Comparison of ENCODE assay signal across 30 cellular contexts in the genomic region with DNA sequence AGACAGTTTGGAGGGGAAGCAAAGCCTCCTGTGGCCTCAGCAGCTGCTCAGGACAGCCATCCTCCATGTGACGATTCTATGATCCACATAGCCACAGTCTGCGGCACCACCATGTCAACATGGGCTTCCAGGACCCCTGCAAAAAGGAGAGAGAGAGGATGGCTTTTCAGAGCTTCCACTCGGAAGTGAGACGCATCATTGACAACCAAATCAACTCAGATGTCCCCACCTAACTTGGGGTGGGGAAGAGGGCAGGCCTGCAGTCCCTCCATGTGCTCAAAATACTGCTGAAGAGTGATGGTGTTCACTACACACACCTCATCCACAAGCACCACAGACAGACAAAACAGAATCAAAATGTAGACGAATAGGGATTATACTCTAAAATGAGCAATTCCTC.
"Had no signal": no experiment of that assay in that cellular context is flagged by ENCODE, and none has a peak within 500 bp of the region (broad histone marks: within the 10 kb centered on the region; RNA-seq: fewer than 3 reads in every experiment).

No MANE protein-coding gene starts in this region.

- H3K27ac ChIP-seq: ascending aorta, SJCRH30, SK-N-MC had no signal

- H3K36me3 ChIP-seq: ascending aorta, MG63, SJCRH30 had no signal

- DNase-seq: activated CD4-positive, alpha-beta T cell treated with anti-CD3 and anti-CD28 coated beads for 36 hours; activated CD4-positive, alpha-beta T cell treated with anti-CD3 and anti-CD28 coated beads, Interleukin-2, amount 10 ng/mL, durations not matched to agents 7 days and 5 days; activated CD4-positive, alpha-beta T cell treated with anti-CD3 and anti-CD28 coated beads, Interleukin-2, amount 50 U/mL, for 48 hours; activated CD8-positive, alpha-beta T cell treated with anti-CD3 and anti-CD28 coated beads, Interleukin-2, amount 10 ng/mL, durations not matched to agents 7 days and 5 days; activated gamma-delta T cell; activated naive CD4-positive, alpha-beta T cell treated with Interleukin-2 at 50 U/mL for 16 hours; activated naive CD8-positive, alpha-beta T cell treated with anti-CD3 and anti-CD28 coated beads, Interleukin-2, amount 10 ng/mL, durations not matched to agents 7 days and 5 days; activated T-cell treated with anti-CD3 and anti-CD28 coated beads, Interleukin-2, amount 50 U/mL, for 24 hours; amygdala; caudate nucleus; Kasumi-1; KBM-7; MG63; NCI-H1092; NCI-H1436 treated with DMSO at 0.1 percent for 48 hours; NCI-H1694 treated with DMSO at 0.1 percent for 48 hours; NCI-H2029 treated with DMSO at 0.1 percent for 48 hours; NCI-H2107; NCI-H2171; NCI-H510A; NCI-H526; NCI-H748 treated with DMSO at 0.1 percent for 48 hours; NK-92 treated with Interleukin-12 subunit alpha and Interleukin-12 subunit beta, amount 100 ng/mL, for 24 hours; OCI-M1; SHP77; SJCRH30 had no signal

- H3K4me3 ChIP-seq: ascending aorta, MG63, SJCRH30, SK-N-MC had no signal

- H3K9me3 ChIP-seq: ascending aorta, MG63, SJCRH30 had no signal

- H3K4me1 ChIP-seq: ascending aorta, SJCRH30 had no signal

- H3K27me3 ChIP-seq: ascending aorta, MG63, SJCRH30 had no signal

- ATAC-seq: activated CD4-positive, alpha-beta T cell treated with anti-CD3 and anti-CD28 coated beads for 36 hours; activated CD4-positive, CD25-positive, alpha-beta regulatory T cell treated with anti-CD3 and anti-CD28 coated beads, Interleukin-2, amount 50 U/mL, for 24 hours; activated CD8-positive, alpha-beta T cell treated with anti-CD3 and anti-CD28 coated beads, Interleukin-2, amount 10 ng/mL, durations not matched to agents 7 days and 5 days; WTC11 had no signal
